16 cellular contexts compared by ENCODE assay signal in the genomic region with DNA sequence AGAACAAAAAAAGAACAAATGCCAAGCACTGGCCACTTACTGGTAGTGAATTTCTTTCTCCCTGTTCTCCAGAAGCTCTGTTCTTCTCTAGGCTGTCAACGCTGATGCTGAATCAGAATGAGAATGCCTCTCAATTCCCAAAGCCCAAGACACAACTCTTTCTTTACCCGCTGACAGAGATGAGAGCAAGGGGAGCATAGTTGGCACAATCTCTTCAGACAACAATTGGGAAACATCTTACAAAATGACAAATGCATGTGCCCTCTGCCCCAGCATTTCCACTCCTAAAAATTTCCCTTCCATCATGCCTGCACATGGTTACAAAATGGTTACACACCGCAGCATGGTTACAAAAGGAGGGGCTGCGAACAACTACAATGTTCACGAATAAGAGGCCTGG. TPM values are rescaled to one million over a fixed set of nuclear protein-coding genes. Genes with fewer than 3 reads are reported as not detected.
DNase-seq lines count a peak whose midpoint lies in the region; ATAC-seq and TF ChIP-seq lines count a peak whose summit lies in the region.
"Had no signal": no experiment of that assay in that cellular context is flagged by ENCODE, and none has a peak within 500 bp of the region (broad histone marks: within the 10 kb centered on the region; RNA-seq: fewer than 3 reads in every experiment).

No MANE protein-coding gene starts in this region.

- H3K4me3 Mint-ChIP-seq in activated T-helper 17 cell treated with anti-CD3 and anti-CD28 coated beads, Interleukin-2, amount 50 U/mL, for 72 hours, result no peak overlapping the region
- no peak overlapping the region for H3K4me3 Mint-ChIP-seq in neural crest cell
- H3K4me3 Mint-ChIP-seq in activated CD4-positive, alpha-beta memory T cell treated with anti-CD3 and anti-CD28 coated beads for 36 hours, result no peak overlapping the region

- H3K27ac ChIP-seq in Karpas-422 (ENCODE audit: low read length), result no peak overlapping the region
- H3K27ac ChIP-seq in SK-N-SH (ENCODE audit: low read depth in 2 of 2, low read length in 1 of 2), result peak overlapping the region in 1 of 2 experiments; percentile 74; a peak in 2 of 4 replicates
- H3K27ac ChIP-seq: C4-2B had no signal

- POLR2A ChIA-PET in SK-N-SH (lab: Yijun Ruan, JAX), result no interaction called here
- POLR2A ChIA-PET in activated CD4-positive, alpha-beta memory T cell treated with anti-CD3 and anti-CD28 coated beads for 36 hours (lab: Charles Lee), result no interaction called here

- H4K20me1 ChIP-seq in Karpas-422 (ENCODE audit: insufficient read depth, low read depth, low read length) (peaks cover 31% of the 10 kb centered on the region), SK-N-SH (ENCODE audit: insufficient read depth) (peaks cover 4% of the 10 kb centered on the region; the same call in 1 of the 2 replicates)

- DNase-seq in AG10803 (ENCODE audit: low read depth) (peak; percentile 36), fibroblast of mammary gland (ENCODE audit: low read depth) (peak; percentile 52), neural crest cell (ENCODE audit: low read depth, low spot score) (no peak), Karpas-422 (no peak), SK-N-SH (no peak)
- no peak for DNase-seq in stimulated activated naive CD4-positive, alpha-beta T cell (lab: John Stamatoyannopoulos, UW)
- DNase-seq in activated CD4-positive, alpha-beta memory T cell treated with anti-CD3 and anti-CD28 coated beads for 36 hours, result no peak
- DNase-seq: 8988T, GF-D8, MG63, NCI-H1092, NCI-H345, NCI-H526 treated with DMSO at 0.1 percent for 48 hours, SHP77 had no signal

- TF ChIP-seq RAD21 in SK-N-SH (IDR thresholded peaks at IDR 0.05; ENCODE audit: low read length), result no peak

- no peak overlapping the region for H3K4me2 ChIP-seq in Karpas-422 (ENCODE audit: low read depth, low read length, poor library complexity, severe bottlenecking)
- no peak overlapping the region for H3K4me2 ChIP-seq in SK-N-SH

- H3K4me3 ChIP-seq in AG10803 (ENCODE audit: low read length) (no peak overlapping the region), fibroblast of mammary gland (ENCODE audit: control insufficient read depth, low read depth, low read length) (no peak overlapping the region), Karpas-422 (ENCODE audit: low read length) (no peak overlapping the region), SK-N-SH (ENCODE audit: low read depth in 2 of 2, low read length in 1 of 2) (no peak overlapping the region)
- H3K4me3 ChIP-seq: MG63 had no signal

- no peaks in the 10 kb centered on the region for H3K4me1 ChIP-seq in Karpas-422 (ENCODE audit: low read length)
- peaks cover 6 to 43% of the 10 kb centered on the region in 2 experiments; a peak in 2 of 4 replicates for H3K4me1 ChIP-seq in SK-N-SH (ENCODE audit: control insufficient read depth in 1 of 2, insufficient read depth in 2 of 2, low read depth in 1 of 2, low read length in 1 of 2)

- intact Hi-C loops in activated CD4-positive, alpha-beta memory T cell treated with anti-CD3 and anti-CD28 coated beads for 36 hours (cut with micrococcal nuclease), result no loop called here

- no peaks in the 10 kb centered on the region for H3K27me3 Mint-ChIP-seq in activated T-helper 17 cell treated with anti-CD3 and anti-CD28 coated beads, Interleukin-2, amount 50 U/mL, for 72 hours
- H3K27me3 Mint-ChIP-seq in neural crest cell (ENCODE audit: low read depth), result no peaks in the 10 kb centered on the region
- H3K27me3 Mint-ChIP-seq in activated CD4-positive, alpha-beta memory T cell treated with anti-CD3 and anti-CD28 coated beads for 36 hours, result no peaks in the 10 kb centered on the region

- no peak for TF ChIP-seq CTCF in AG10803 (conservative IDR thresholded peaks at IDR 0.05; ENCODE audit: low read length)
- TF ChIP-seq CTCF in fibroblast of mammary gland (conservative IDR thresholded peaks at IDR 0.05; ENCODE audit: control insufficient read depth, insufficient read depth, low read depth, low read length), result no peak
- no peak for TF ChIP-seq CTCF in neural crest cell (conservative IDR thresholded peaks at IDR 0.05)
- TF ChIP-seq CTCF in SK-N-SH (IDR thresholded peaks at IDR 0.05), result no peak

- H3K9me2 ChIP-seq in Karpas-422 (replicated peaks; ENCODE audit: insufficient read depth, low read length) (no peaks in the 10 kb centered on the region), SK-N-SH (no peaks in the 10 kb centered on the region)

- no peak for ATAC-seq in activated T-helper 17 cell treated with anti-CD3 and anti-CD28 coated beads, Interleukin-2, amount 50 U/mL, for 72 hours (replicated peaks)

- H3K9me3 ChIP-seq in Karpas-422 (ENCODE audit: low read length) (no peaks in the 10 kb centered on the region), SK-N-SH (no peaks in the 10 kb centered on the region)
- H3K9me3 ChIP-seq: MG63 had no signal

- H2AFZ ChIP-seq in Karpas-422 (ENCODE audit: low read length), result no peak overlapping the region
- H2AFZ ChIP-seq in SK-N-SH (ENCODE audit: low read depth), result no peak overlapping the region

- H3K27me3 ChIP-seq in Karpas-422 (ENCODE audit: low read length) (no peaks in the 10 kb centered on the region), SK-N-SH (ENCODE audit: insufficient read depth) (no peaks in the 10 kb centered on the region)
- H3K27me3 ChIP-seq: MG63 had no signal

- no peaks in the 10 kb centered on the region for H3K9me3 Mint-ChIP-seq in activated T-helper 17 cell treated with anti-CD3 and anti-CD28 coated beads, Interleukin-2, amount 50 U/mL, for 72 hours
- H3K9me3 Mint-ChIP-seq in neural crest cell, result no peaks in the 10 kb centered on the region
- no peaks in the 10 kb centered on the region for H3K9me3 Mint-ChIP-seq in activated CD4-positive, alpha-beta memory T cell treated with anti-CD3 and anti-CD28 coated beads for 36 hours

- no peaks in the 10 kb centered on the region for H3K79me2 ChIP-seq in Karpas-422 (ENCODE audit: low read length)
- peaks cover 74% of the 10 kb centered on the region for H3K79me2 ChIP-seq in SK-N-SH (ENCODE audit: insufficient read depth)

- CTCF ChIA-PET in SK-N-SH (lab: Yijun Ruan, JAX), result no interaction called here
- CTCF ChIA-PET in activated CD4-positive, alpha-beta memory T cell treated with anti-CD3 and anti-CD28 coated beads for 36 hours (lab: Charles Lee), result no interaction called here

- peak overlapping the region; percentile 23 for H3K27ac Mint-ChIP-seq in activated T-helper 17 cell treated with anti-CD3 and anti-CD28 coated beads, Interleukin-2, amount 50 U/mL, for 72 hours
- H3K27ac Mint-ChIP-seq in neural crest cell (ENCODE audit: unreplicated experiment), result peak overlapping the region; percentile 23
- no peak overlapping the region for H3K27ac Mint-ChIP-seq in activated CD4-positive, alpha-beta memory T cell treated with anti-CD3 and anti-CD28 coated beads for 36 hours

- peaks cover 13% of the 10 kb centered on the region for H3K4me1 Mint-ChIP-seq in activated T-helper 17 cell treated with anti-CD3 and anti-CD28 coated beads, Interleukin-2, amount 50 U/mL, for 72 hours
- H3K4me1 Mint-ChIP-seq in neural crest cell, result peaks cover 49% of the 10 kb centered on the region
- peaks cover 30% of the 10 kb centered on the region for H3K4me1 Mint-ChIP-seq in activated CD4-positive, alpha-beta memory T cell treated with anti-CD3 and anti-CD28 coated beads for 36 hours (ENCODE audit: low read depth)

- H3K9ac ChIP-seq in Karpas-422 (ENCODE audit: low read length) (no peak overlapping the region), SK-N-SH (no peak overlapping the region)

- H3K36me3 ChIP-seq in Karpas-422 (ENCODE audit: insufficient read depth, low read length), result no peaks in the 10 kb centered on the region
- no peaks in the 10 kb centered on the region for H3K36me3 ChIP-seq in SK-N-SH (replicated peaks in 1 of 2; ENCODE audit: control insufficient read depth in 1 of 2, insufficient read depth in 2 of 2, low read length in 1 of 2)
- H3K36me3 ChIP-seq: MG63 had no signal

- WGBS in SK-N-SH (ENCODE audit: low lambda C conversion rate), result 97% methylated on average over 5 of the region's 5 CpGs

- TF ChIP-seq EP300 in SK-N-SH (IDR thresholded peaks at IDR 0.05; ENCODE audit: borderline replicate concordance in 1 of 2, low read depth in 1 of 2, low read length in 1 of 2), result no peak

- no peaks in the 10 kb centered on the region for H3K36me3 Mint-ChIP-seq in activated T-helper 17 cell treated with anti-CD3 and anti-CD28 coated beads, Interleukin-2, amount 50 U/mL, for 72 hours (ENCODE audit: low read depth)
- no peaks in the 10 kb centered on the region for H3K36me3 Mint-ChIP-seq in neural crest cell (ENCODE audit: low read depth)
- H3K36me3 Mint-ChIP-seq in activated CD4-positive, alpha-beta memory T cell treated with anti-CD3 and anti-CD28 coated beads for 36 hours, result peaks cover 2% of the 10 kb centered on the region

- H3F3A ChIP-seq in SK-N-SH (replicated peaks; ENCODE audit: insufficient read depth), result peaks cover 7% of the 10 kb centered on the region

TF ChIP-seq in SK-N-SH, 30 proteins besides CTCF, POLR2A, EP300 and RAD21 (continues in another document):
- no peak for TF ChIP-seq FOSL2 (IDR thresholded peaks at IDR 0.05; ENCODE audit: borderline replicate concordance, low read depth)
- no peak for TF ChIP-seq FOXM1 (IDR thresholded peaks at IDR 0.05; ENCODE audit: low read depth)
- no peak for TF ChIP-seq EZH2phosphoT487 (IDR thresholded peaks at IDR 0.05; ENCODE audit: borderline replicate concordance, low read depth)
- no peak for TF ChIP-seq MXI1 (IDR thresholded peaks at IDR 0.05; ENCODE audit: low read depth, low read length)
- TF ChIP-seq, protein P1, sequence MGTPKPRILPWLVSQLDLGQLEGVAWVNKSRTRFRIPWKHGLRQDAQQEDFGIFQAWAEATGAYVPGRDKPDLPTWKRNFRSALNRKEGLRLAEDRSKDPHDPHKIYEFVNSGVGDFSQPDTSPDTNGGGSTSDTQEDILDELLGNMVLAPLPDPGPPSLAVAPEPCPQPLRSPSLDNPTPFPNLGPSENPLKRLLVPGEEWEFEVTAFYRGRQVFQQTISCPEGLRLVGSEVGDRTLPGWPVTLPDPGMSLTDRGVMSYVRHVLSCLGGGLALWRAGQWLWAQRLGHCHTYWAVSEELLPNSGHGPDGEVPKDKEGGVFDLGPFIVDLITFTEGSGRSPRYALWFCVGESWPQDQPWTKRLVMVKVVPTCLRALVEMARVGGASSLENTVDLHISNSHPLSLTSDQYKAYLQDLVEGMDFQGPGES (IDR thresholded peaks at IDR 0.05; ENCODE audit: low read depth, low read length), result no peak
- no peak for TF ChIP-seq TCF12 (IDR thresholded peaks at IDR 0.05)

RNA-seq across cellular contexts. Expression of a gene that starts 14.1 kb away (rescaled TPM):
- total RNA-seq in activated T-helper 17 cell treated with anti-CD3 and anti-CD28 coated beads, Interleukin-2, amount 50 U/mL, for 72 hours, result 1 to 10 TPM; 3.4 to 4.6 TPM
- 17.9 and 19.3 TPM in 2 replicates for total RNA-seq in neural crest cell
- total RNA-seq in Karpas-422 (2014; rRNA removed; shearing (Covaris generic); ENCODE audit: low replicate concordance), result 1.5 and 3.3 TPM in 2 replicates
- 4.5 TPM in 2 replicates for polyA plus RNA-seq in SK-N-SH (2012; rRNA removed)
- 1.4 and 2.6 TPM in 2 replicates for polyA plus RNA-seq in SK-N-SH (2012; cell fraction: cytosol; rRNA removed)
- 7.3 and 8.6 TPM in 2 replicates for polyA plus RNA-seq in SK-N-SH (2012; cell fraction: nucleus; rRNA removed)
- 1 to 10 TPM; 5.3 to 5.7 TPM for total RNA-seq in activated CD4-positive, alpha-beta memory T cell treated with anti-CD3 and anti-CD28 coated beads for 36 hours

Comparison
In these comparisons a context has a peak if more than half of its experiments do, and no peak if none do; other contexts are left out.
1. DNase-seq: peak in AG10803 (single experiment) and fibroblast of mammary gland (single experiment); none in neural crest cell (single experiment), Karpas-422 (single experiment), SK-N-SH (single experiment), stimulated activated naive CD4-positive, alpha-beta T cell (0 of 6) and activated CD4-positive, alpha-beta memory T cell treated with anti-CD3 and anti-CD28 coated beads for 36 hours (single experiment).